Comparison of ENCODE assay signal across 12 cellular contexts in the genomic region with DNA sequence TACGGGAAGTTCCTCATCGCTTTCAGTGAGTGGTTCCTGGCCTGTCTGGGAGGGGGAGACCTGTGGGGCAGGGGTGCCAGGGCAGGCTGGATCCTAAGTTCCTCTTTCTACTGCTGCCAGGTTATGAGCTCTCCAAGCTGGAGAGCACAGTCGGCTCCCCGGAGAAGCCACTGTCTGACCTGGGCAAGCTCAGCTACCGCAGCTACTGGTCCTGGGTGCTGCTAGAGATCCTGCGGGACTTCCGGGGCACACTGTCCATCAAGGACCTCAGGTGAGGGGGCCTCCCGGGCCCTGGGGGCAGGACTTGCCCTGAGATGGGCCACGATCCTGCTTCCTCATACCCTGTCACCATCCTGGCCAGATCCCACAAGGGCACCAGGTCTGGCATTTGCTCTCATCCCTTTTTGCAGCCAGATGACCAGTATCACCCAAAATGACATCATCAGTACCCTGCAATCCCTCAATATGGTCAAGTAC. TPM values are rescaled to one million over a fixed set of nuclear protein-coding genes. Genes with fewer than 3 reads are reported as not detected.
DNase-seq lines count a peak whose midpoint lies in the region; ATAC-seq, FAIRE-seq and TF ChIP-seq lines count a peak whose summit lies in the region.
"Had no signal": no experiment of that assay in that cellular context is flagged by ENCODE, and none has a peak within 500 bp of the region (broad histone marks: within the 10 kb centered on the region; RNA-seq: fewer than 3 reads in every experiment).

No MANE protein-coding gene starts in this region.

- TF ChIP-seq CTCF in Calu3 (IDR thresholded peaks at IDR 0.05; ENCODE audit: unreplicated experiment) (no peak), RWPE1 (conservative IDR thresholded peaks at IDR 0.05; ENCODE audit: low read depth) (no peak), keratinocyte (optimal IDR thresholded peaks at IDR 0.05 in 1 of 3, IDR thresholded peaks at IDR 0.05 in 1 of 3, conservative IDR thresholded peaks at IDR 0.05 in 1 of 3; ENCODE audit: extremely low read depth in 1 of 3, insufficient read depth in 2 of 3, low read length in 3 of 3) (no peak)

- BruUV-seq in Calu3 (replicated peaks; lab: Mats Ljungman, UMichigan), result no TSS peak

- peaks cover 44% of the 10 kb centered on the region for H3K4me1 ChIP-seq in keratinocyte (ENCODE audit: control insufficient read depth, extremely low read depth, insufficient read depth, low read length)

- H3K4me3 Mint-ChIP-seq in Calu3 (ENCODE audit: low read depth, unreplicated experiment), result peak overlapping the region; percentile 66
- H3K4me3 Mint-ChIP-seq: activated CD4-positive, alpha-beta T cell treated with anti-CD3 and anti-CD28 coated beads, Interleukin-2, amount 10 ng/mL, durations not matched to agents 7 days and 5 days had no signal

- H3K9ac ChIP-seq in keratinocyte (ENCODE audit: control insufficient read depth, extremely low read depth, insufficient read depth, low read length), result peak overlapping the region; percentile 33

- H3K9me3 Mint-ChIP-seq in Calu3 (ENCODE audit: low read depth, unreplicated experiment), result no peaks in the 10 kb centered on the region
- H3K9me3 Mint-ChIP-seq: activated CD4-positive, alpha-beta T cell treated with anti-CD3 and anti-CD28 coated beads, Interleukin-2, amount 10 ng/mL, durations not matched to agents 7 days and 5 days had no signal

- DNase-seq in Calu3, result no peak
- no peak for DNase-seq in RWPE1 (ENCODE audit: low spot score)
- DNase-seq in keratinocyte (ENCODE audit: low read depth, low spot score), result no peak
- no peak for DNase-seq in G401 (ENCODE audit: low spot score)
- no peak for DNase-seq in activated CD4-positive, alpha-beta T cell treated with anti-CD3 and anti-CD28 coated beads for 48 hours
- no peak for DNase-seq in activated CD4-positive, alpha-beta T cell treated with anti-CD3 and anti-CD28 coated beads for 4 hours
- DNase-seq: activated CD4-positive, alpha-beta T cell treated with anti-CD3 and anti-CD28 coated beads, Interleukin-2, amount 10 ng/mL, durations not matched to agents 7 days and 5 days; NCI-H1694; T-helper 1 cell had no signal

- ATAC-seq in HG03196 (IDR thresholded peaks at IDR 0.05; ENCODE audit: unreplicated experiment), result no peak

- H3K4me1 Mint-ChIP-seq in Calu3 (ENCODE audit: low read depth, unreplicated experiment), result peaks cover 72% of the 10 kb centered on the region

- H3K79me2 ChIP-seq in keratinocyte (ENCODE audit: control insufficient read depth, insufficient read depth, low read length), result peaks cover 28% of the 10 kb centered on the region

- peaks cover 12 to 35% of the 10 kb centered on the region in 2 experiments for H3K36me3 ChIP-seq in keratinocyte (ENCODE audit: control insufficient read depth in 2 of 2, extremely low read depth in 1 of 2, insufficient read depth in 2 of 2, low read length in 2 of 2)

- peaks cover 7% of the 10 kb centered on the region for H3K9me1 ChIP-seq in keratinocyte (ENCODE audit: control insufficient read depth, extremely low read depth, insufficient read depth, low read length)

- no peak overlapping the region for H3K4me2 ChIP-seq in keratinocyte (ENCODE audit: control insufficient read depth, extremely low read depth, insufficient read depth, low read depth, low read length)

- POLR2A ChIA-PET in RWPE1 (lab: Yijun Ruan, JAX; ENCODE audit: low non-redundant PET), result interaction anchor here (0.6 to 2.2 kb wide), 3 partner anchors 12 to 154 kb away, joined by 4 to 15 read pairs (median 8); a partner anchor contains a TSS

- intact Hi-C loops in Calu3 (cut with micrococcal nuclease; ENCODE audit: unreplicated experiment), result loop anchor here (1.0 kb wide), 1 partner anchor 12 kb away; no protein-coding TSS in a partner anchor

- H3K27me3 ChIP-seq in keratinocyte (ENCODE audit: control insufficient read depth, extremely low read depth, insufficient read depth, low read length), result no peaks in the 10 kb centered on the region

- CTCF ChIA-PET in Calu3 (lab: Charles Lee) (interaction anchor here (0.8 to 5.5 kb wide), 7 partner anchors 9 to 203 kb away, joined by 3 to 38 read pairs (median 4); a partner anchor contains a TSS), RWPE1 (lab: Yijun Ruan, JAX) (no interaction called here)

- H3K27ac Mint-ChIP-seq in Calu3 (ENCODE audit: unreplicated experiment), result peak overlapping the region; percentile 93

- no peaks in the 10 kb centered on the region for H3K9me3 ChIP-seq in keratinocyte (ENCODE audit: control insufficient read depth, low read depth, low read length)

- H2AFZ ChIP-seq in keratinocyte (ENCODE audit: control insufficient read depth, low read length), result no peak overlapping the region

- H3K4me3 ChIP-seq in keratinocyte (ENCODE audit: control insufficient read depth in 2 of 3, extremely low read depth in 1 of 3, insufficient read depth in 2 of 3, low read depth in 1 of 3, low read length in 3 of 3) (no peak overlapping the region), skin epidermis (peak overlapping the region in 1 of 7 experiments; percentile 7)

- peaks cover 85% of the 10 kb centered on the region for H3K36me3 Mint-ChIP-seq in Calu3 (ENCODE audit: insufficient read depth, unreplicated experiment)

- in situ Hi-C loops in G401 (cut with HindIII; ENCODE audit: low sequenced_read_pairs), result no loop called here

- no peak for FAIRE-seq in keratinocyte (lab: Jason Lieb, UNC)

- dilution Hi-C loops in keratinocyte (cut with MboI; ENCODE audit: extremely low pct_ligation_motif_present, low sequenced_read_pairs), result no loop called here

- peak overlapping the region; percentile 98 for H3K27ac ChIP-seq in RWPE1
- H3K27ac ChIP-seq in keratinocyte (ENCODE audit: control insufficient read depth, insufficient read depth, low read length), result peak overlapping the region; percentile 43
- peak overlapping the region in 20 of 21 experiments; percentile 51 to 85 (median 78) for H3K27ac ChIP-seq in skin epidermis

- H4K20me1 ChIP-seq in keratinocyte (ENCODE audit: control insufficient read depth, extremely low read depth, insufficient read depth, low read length), result peaks cover 3% of the 10 kb centered on the region

- H3K27me3 Mint-ChIP-seq in Calu3 (ENCODE audit: unreplicated experiment), result no peaks in the 10 kb centered on the region
- H3K27me3 Mint-ChIP-seq: activated CD4-positive, alpha-beta T cell treated with anti-CD3 and anti-CD28 coated beads, Interleukin-2, amount 10 ng/mL, durations not matched to agents 7 days and 5 days had no signal

RNA-seq across cellular contexts. Expression of a gene that starts 5.2 kb away (rescaled TPM):
- total RNA-seq in Calu3 (2022), result 108 and 138 TPM in 2 replicates
- polyA plus RNA-seq in keratinocyte, result 31.2 to 65.3 TPM (median 46.4 TPM) in 3 replicates
- 98.4 TPM for polyA plus RNA-seq in keratinocyte (2011; ENCODE audit: low read depth)
- 29.2 and 43.2 TPM in 2 replicates for polyA plus RNA-seq in keratinocyte (2011; cell fraction: cytosol; rRNA removed)
- 130 and 172 TPM in 2 replicates for polyA plus RNA-seq in keratinocyte (2011; cell fraction: nucleus; rRNA removed)
- 48.9 and 381 TPM in 2 replicates for polyA plus RNA-seq in keratinocyte (2012; ENCODE audit: low replicate concordance)
- polyA minus RNA-seq in keratinocyte, result 41.0 to 94.3 TPM (median 74.2 TPM) in 3 replicates
- 89.6 TPM for polyA minus RNA-seq in keratinocyte (2011; cell fraction: cytosol; rRNA and poly(A)+ RNA removed)
- polyA minus RNA-seq in keratinocyte (2011; cell fraction: nucleus; rRNA and poly(A)+ RNA removed), result 113 and 118 TPM in 2 replicates
- 4.6 TPM in 1 of 2 replicates, not detected in the other for total RNA-seq in G401 (2014; rRNA removed; shearing (Covaris generic))
- polyA plus RNA-seq: BJ had no signal

RNA-seq across cellular contexts. Expression of a gene that starts 12.9 kb away (rescaled TPM):
- total RNA-seq in Calu3 (2022), result 66.6 and 69.9 TPM in 2 replicates
- polyA plus RNA-seq in keratinocyte, result 25.9 to 26.4 TPM (median 26.1 TPM) in 3 replicates
- 21.1 TPM for polyA plus RNA-seq in keratinocyte (2011; ENCODE audit: low read depth)
- polyA plus RNA-seq in keratinocyte (2011; cell fraction: cytosol; rRNA removed), result 16.3 and 17.4 TPM in 2 replicates
- polyA plus RNA-seq in keratinocyte (2011; cell fraction: nucleus; rRNA removed), result 40.6 and 41.8 TPM in 2 replicates
- 20.1 and 28.2 TPM in 2 replicates for polyA plus RNA-seq in keratinocyte (2012; ENCODE audit: low replicate concordance)
- polyA minus RNA-seq in keratinocyte, result 13.0 to 20.1 TPM (median 15.9 TPM) in 3 replicates
- 17.3 TPM for polyA minus RNA-seq in keratinocyte (2011; cell fraction: cytosol; rRNA and poly(A)+ RNA removed)
- 9.5 and 13.0 TPM in 2 replicates for polyA minus RNA-seq in keratinocyte (2011; cell fraction: nucleus; rRNA and poly(A)+ RNA removed)
- 86.9 and 88.7 TPM in 2 replicates for total RNA-seq in G401 (2014; rRNA removed; shearing (Covaris generic))

RNA-seq across cellular contexts. Expression of a gene that starts 19.5 kb away (rescaled TPM):
- total RNA-seq in Calu3 (2022), result 1.6 TPM in 2 replicates
- 0.08 to 0.95 TPM (median 0.43 TPM) in 3 replicates for polyA plus RNA-seq in keratinocyte
- not detected for polyA plus RNA-seq in keratinocyte (2011; ENCODE audit: low read depth)
- 0.21 and 0.42 TPM in 2 replicates for polyA plus RNA-seq in keratinocyte (2011; cell fraction: cytosol; rRNA removed)
- 0.28 and 0.39 TPM in 2 replicates for polyA plus RNA-seq in keratinocyte (2011; cell fraction: nucleus; rRNA removed)
- polyA plus RNA-seq in keratinocyte (2012; ENCODE audit: low replicate concordance), result 0.31 and 3.0 TPM in 2 replicates
- polyA minus RNA-seq in keratinocyte, result 0.26 TPM in 1 of 3 replicates, not detected in the others
- 3.5 TPM for polyA minus RNA-seq in keratinocyte (2011; cell fraction: cytosol; rRNA and poly(A)+ RNA removed)
- not detected in 2 replicates for polyA minus RNA-seq in keratinocyte (2011; cell fraction: nucleus; rRNA and poly(A)+ RNA removed)
- total RNA-seq in G401 (2014; rRNA removed; shearing (Covaris generic)), result 0.06 TPM in 1 of 2 replicates, not detected in the other

RNA-seq across cellular contexts. Expression of a gene that starts 22.2 kb away (rescaled TPM):
- 49.3 and 52.0 TPM in 2 replicates for total RNA-seq in Calu3 (2022)
- 17.2 to 35.7 TPM (median 19.9 TPM) in 3 replicates for polyA plus RNA-seq in keratinocyte
- 6.6 TPM for polyA plus RNA-seq in keratinocyte (2011; ENCODE audit: low read depth)
- 20.0 and 36.7 TPM in 2 replicates for polyA plus RNA-seq in keratinocyte (2011; cell fraction: cytosol; rRNA removed)
- polyA plus RNA-seq in keratinocyte (2011; cell fraction: nucleus; rRNA removed), result 16.4 and 20.7 TPM in 2 replicates
- polyA plus RNA-seq in keratinocyte (2012; ENCODE audit: low replicate concordance), result 30.4 and 38.5 TPM in 2 replicates
- polyA minus RNA-seq in keratinocyte, result 15.3 to 56.4 TPM (median 16.2 TPM) in 3 replicates
- 32.4 TPM for polyA minus RNA-seq in keratinocyte (2011; cell fraction: cytosol; rRNA and poly(A)+ RNA removed)
- 7.4 and 9.0 TPM in 2 replicates for polyA minus RNA-seq in keratinocyte (2011; cell fraction: nucleus; rRNA and poly(A)+ RNA removed)
- 52.5 and 55.3 TPM in 2 replicates for total RNA-seq in G401 (2014; rRNA removed; shearing (Covaris generic))

RNA-seq across cellular contexts. Expression of a gene that starts 35.8 kb away (rescaled TPM):
- total RNA-seq in Calu3 (2022), result 80.1 and 86.8 TPM in 2 replicates
- polyA plus RNA-seq in keratinocyte, result 73.6 to 118 TPM (median 96.1 TPM) in 3 replicates
- polyA plus RNA-seq in keratinocyte (2011; ENCODE audit: low read depth), result 4.4 TPM
- polyA plus RNA-seq in keratinocyte (2011; cell fraction: cytosol; rRNA removed), result 92.3 and 99.5 TPM in 2 replicates
- 65.3 and 73.1 TPM in 2 replicates for polyA plus RNA-seq in keratinocyte (2011; cell fraction: nucleus; rRNA removed)
- polyA plus RNA-seq in keratinocyte (2012; ENCODE audit: low replicate concordance), result 66.2 and 66.8 TPM in 2 replicates
- 70.2 to 111 TPM (median 76.4 TPM) in 3 replicates for polyA minus RNA-seq in keratinocyte
- 56.4 TPM for polyA minus RNA-seq in keratinocyte (2011; cell fraction: cytosol; rRNA and poly(A)+ RNA removed)
- 16.5 and 21.4 TPM in 2 replicates for polyA minus RNA-seq in keratinocyte (2011; cell fraction: nucleus; rRNA and poly(A)+ RNA removed)
- 121 and 129 TPM in 2 replicates for total RNA-seq in G401 (2014; rRNA removed; shearing (Covaris generic))

Comparison
In these comparisons a context has a peak if more than half of its experiments do, and no peak if none do; other contexts are left out.
1. H3K27ac ChIP-seq: peak in every context shown above with its lines; median percentile 98 in RWPE1; 78 in skin epidermis; 43 in keratinocyte.
2. RNA of a gene that starts 5.2 kb away (total RNA-seq): 108 to 138 TPM in Calu3; 4.6 TPM in G401; every median in the first group is over 10 times any median in the second.